Comparison of ENCODE assay signal across 26 cellular contexts in the genomic region with DNA sequence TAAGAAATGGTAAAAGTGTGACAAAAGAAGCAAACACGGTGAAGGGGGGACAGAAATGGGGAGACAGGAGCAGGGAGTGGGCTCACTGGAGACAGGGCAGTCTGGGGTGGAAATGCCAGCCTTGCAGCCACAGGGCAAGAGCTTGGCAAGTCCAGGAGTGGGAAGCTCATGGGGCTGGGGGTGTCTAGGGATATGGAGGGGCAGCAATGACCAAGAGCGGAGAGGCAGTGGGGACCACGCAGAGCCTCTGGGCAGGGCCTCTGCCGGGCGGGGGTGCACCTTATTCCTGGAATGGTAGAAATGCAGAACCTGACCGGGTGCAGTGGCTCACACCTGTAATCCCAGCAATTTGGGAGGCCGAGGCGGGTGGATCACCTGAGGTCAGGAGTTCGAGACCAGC. TPM values are rescaled to one million over a fixed set of nuclear protein-coding genes. Genes with fewer than 3 reads are reported as not detected.
"Had no signal": no experiment of that assay in that cellular context is flagged by ENCODE, and none has a peak within 500 bp of the region (broad histone marks: within the 10 kb centered on the region; RNA-seq: fewer than 3 reads in every experiment).

No MANE protein-coding gene starts in this region.

- H3K27ac Mint-ChIP-seq: activated CD4-positive, alpha-beta memory T cell treated with anti-CD3 and anti-CD28 coated beads, Interleukin-2, amount 10 ng/mL, durations not matched to agents 7 days and 5 days; activated CD4-positive, alpha-beta T cell treated with anti-CD3 and anti-CD28 coated beads for 36 hours; activated naive CD4-positive, alpha-beta T cell treated with anti-CD3 and anti-CD28 coated beads, Interleukin-2, amount 50 U/mL, for 24 hours had no signal

- H3K36me3 ChIP-seq: breast epithelium, Peyer's patch had no signal

- H3K9me3 ChIP-seq: breast epithelium, Peyer's patch had no signal

- H3K4me1 ChIP-seq: breast epithelium had no signal

- DNase-seq: activated CD4-positive, alpha-beta memory T cell treated with anti-CD3 and anti-CD28 coated beads, Interleukin-2, amount 10 ng/mL, durations not matched to agents 7 days and 5 days; activated CD4-positive, alpha-beta T cell treated with anti-CD3 and anti-CD28 coated beads for 36 hours; activated CD4-positive, alpha-beta T cell treated with anti-CD3 and anti-CD28 coated beads, Interleukin-2, amount 50 U/mL, for 1 hour; activated gamma-delta T cell treated with Interleukin-2 at 50 U/mL for 16 hours; activated T-cell treated with anti-CD3 and anti-CD28 coated beads for 4 hours; activated T-cell treated with anti-CD3 and anti-CD28 coated beads, Interleukin-2, amount 50 U/mL, for 48 hours; central memory CD4-positive, alpha-beta T cell; Kasumi-1; KBM-7; NCI-H1105 treated with DMSO at 0.1 percent for 48 hours; NCI-H1436 treated with DMSO at 0.1 percent for 48 hours; NCI-H187; NCI-H2081; NCI-H446; NCI-H524; SIG-M5; T-helper 1 cell had no signal

- H3K9me3 Mint-ChIP-seq: activated CD4-positive, alpha-beta memory T cell treated with anti-CD3 and anti-CD28 coated beads, Interleukin-2, amount 10 ng/mL, durations not matched to agents 7 days and 5 days; activated naive CD4-positive, alpha-beta T cell treated with anti-CD3 and anti-CD28 coated beads, Interleukin-2, amount 50 U/mL, for 24 hours; activated T-helper 2 cell treated with anti-CD3 and anti-CD28 coated beads, Interferon-gamma antibody, Interleukin-2, Interleukin-4, amounts not matched to agents 10 μg/mL and 5 μg/mL and 100 μg/mL, durations not matched to agents 14 hours and 24 hours and 36 hours had no signal

- H3K4me3 Mint-ChIP-seq: activated CD4-positive, alpha-beta memory T cell treated with anti-CD3 and anti-CD28 coated beads, Interleukin-2, amount 10 ng/mL, durations not matched to agents 7 days and 5 days; activated CD4-positive, alpha-beta T cell treated with anti-CD3 and anti-CD28 coated beads for 36 hours; activated naive CD4-positive, alpha-beta T cell treated with anti-CD3 and anti-CD28 coated beads, Interleukin-2, amount 50 U/mL, for 24 hours had no signal

- ATAC-seq: activated CD4-positive, alpha-beta T cell treated with anti-CD3 and anti-CD28 coated beads for 36 hours had no signal

- H3K27me3 ChIP-seq: breast epithelium, Peyer's patch had no signal

- H3K27me3 Mint-ChIP-seq: activated CD4-positive, alpha-beta memory T cell treated with anti-CD3 and anti-CD28 coated beads, Interleukin-2, amount 10 ng/mL, durations not matched to agents 7 days and 5 days; activated CD4-positive, alpha-beta T cell treated with anti-CD3 and anti-CD28 coated beads for 36 hours; activated naive CD4-positive, alpha-beta T cell treated with anti-CD3 and anti-CD28 coated beads, Interleukin-2, amount 50 U/mL, for 24 hours had no signal

- H3K36me3 Mint-ChIP-seq: activated naive CD4-positive, alpha-beta T cell treated with anti-CD3 and anti-CD28 coated beads, Interleukin-2, amount 50 U/mL, for 24 hours had no signal

- H3K4me3 ChIP-seq: breast epithelium, Peyer's patch, SK-N-MC had no signal

- H3K27ac ChIP-seq: breast epithelium, Peyer's patch, SK-N-MC, VCaP had no signal

RNA-seq across cellular contexts. Expression of a gene that starts 12.6 kb away (rescaled TPM):
- total RNA-seq: activated CD4-positive, alpha-beta memory T cell treated with anti-CD3 and anti-CD28 coated beads, Interleukin-2, amount 10 ng/mL, durations not matched to agents 7 days and 5 days; activated CD4-positive, alpha-beta T cell treated with anti-CD3 and anti-CD28 coated beads for 36 hours; activated CD8-positive, alpha-beta memory T cell treated with anti-CD3 and anti-CD28 coated beads for 36 hours; activated T-helper 2 cell treated with anti-CD3 and anti-CD28 coated beads, Interferon-gamma antibody, Interleukin-2, Interleukin-4, amounts not matched to agents 10 μg/mL and 5 μg/mL and 100 μg/mL, durations not matched to agents 14 hours and 24 hours and 36 hours; aorta; Peyer's patch; T-helper 2 cell treated with Interferon-gamma antibody and Interleukin-4, amounts not matched to agents 100 ng/mL and 5 ng/mL, for 36 hours had no signal
